8 cellular contexts compared by ENCODE assay signal in the genomic region with DNA sequence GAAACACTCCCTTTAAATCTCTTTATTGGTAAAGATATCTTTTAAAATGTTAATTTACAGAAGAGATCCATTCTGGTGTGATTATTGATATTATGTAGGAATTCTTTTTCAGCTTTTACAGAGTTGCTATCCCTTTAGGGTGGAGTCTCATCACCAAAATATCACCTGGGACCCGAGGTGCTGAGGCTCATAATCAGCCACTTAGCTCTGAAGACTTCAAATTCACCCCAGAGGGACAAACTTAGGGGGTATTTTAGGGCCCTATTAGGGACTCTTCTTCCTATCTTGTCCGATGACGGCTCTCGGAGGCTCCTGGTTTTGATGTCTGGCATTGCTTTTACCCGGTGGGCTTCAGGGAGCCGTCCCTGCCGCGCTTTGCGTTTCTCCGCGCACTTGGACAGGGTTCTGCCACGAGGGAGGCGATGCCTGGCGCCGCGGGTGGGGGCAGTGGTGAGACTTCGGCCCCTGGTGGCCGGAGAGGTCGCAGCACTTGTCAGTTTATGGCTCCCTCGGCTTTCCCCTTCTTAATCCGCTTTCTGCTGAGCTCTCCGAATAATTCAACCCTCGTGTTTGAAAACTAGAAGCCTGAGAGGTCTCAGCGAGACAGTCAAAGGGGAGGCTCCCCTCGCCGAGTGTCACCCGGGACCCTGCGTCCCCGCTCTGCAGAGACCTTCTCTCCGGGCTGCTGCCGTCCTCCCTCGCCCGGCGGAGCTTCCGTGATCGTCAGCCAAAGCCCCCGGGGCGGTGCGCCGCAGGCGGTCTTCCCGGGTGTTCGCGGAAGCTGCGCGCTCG. TPM values are rescaled to one million over a fixed set of nuclear protein-coding genes. Genes with fewer than 3 reads are reported as not detected.
DNase-seq lines count a peak whose midpoint lies in the region; ATAC-seq, FAIRE-seq and TF ChIP-seq lines count a peak whose summit lies in the region.

No MANE protein-coding gene starts in this region.

- intact Hi-C loops in A673 (cut with micrococcal nuclease; ENCODE audit: unreplicated experiment): no loop called here
- intact Hi-C loops in endothelial cell of umbilical vein (cut with micrococcal nuclease): loop anchor here (2.0 to 5.0 kb wide), 3 partner anchors 61 to 365 kb away; a partner anchor contains a TSS

- DNase-seq in A673 (ENCODE audit: low spot score) (peak; percentile 62), GM18507 (ENCODE audit: extremely low spot score, insufficient read length, low read depth) (peak; percentile 67), NCI-H69 (lab: John Stamatoyannopoulos, UW) (peak; percentile 57), endothelial cell of umbilical vein (ENCODE audit: low read depth, low spot score) (peak; percentile 73)
- peak; percentile 18 for DNase-seq in activated CD8-positive, alpha-beta memory T cell treated with anti-CD3 and anti-CD28 coated beads, Interleukin-2, amount 50 U/mL, for 1 hour (ENCODE audit: extremely low read depth)
- DNase-seq in stimulated activated CD8-positive, alpha-beta memory T cell treated with anti-CD3 and anti-CD28 coated beads, Interleukin-2, amount 100 ng/mL, for 1 hour (ENCODE audit: low read depth in 2 of 2): peak; percentile 38 to 52

- CTCF ChIA-PET in A673 (lab: Charles Lee): interaction anchor here (1.3 kb wide), 1 partner anchor 61 kb away, joined by 3 read pairs; no protein-coding TSS in a partner anchor
- CTCF ChIA-PET in endothelial cell of umbilical vein (lab: Charles Lee): interaction anchor here (0.7 to 3.4 kb wide), 25 partner anchors 8 to 366 kb away, joined by 3 to 22 read pairs (median 5); a partner anchor contains a TSS

- ATAC-seq in HG02938 (IDR thresholded peaks at IDR 0.05; ENCODE audit: unreplicated experiment): peak; percentile 98

- POLR2A ChIA-PET in A673 (lab: Charles Lee; ENCODE audit: low non-redundant PET) (no interaction called here), endothelial cell of umbilical vein (lab: Charles Lee) (interaction anchor here (0.6 kb wide), 1 partner anchor 245 kb away, joined by 5 read pairs; no protein-coding TSS in a partner anchor)

- H4K20me1 ChIP-seq in endothelial cell of umbilical vein (replicated peaks; ENCODE audit: control insufficient read depth, extremely low read depth, insufficient read depth, low read length): no peaks in the 10 kb centered on the region

- peak overlapping the region; percentile 52 for H3K4me3 ChIP-seq in A673 (ENCODE audit: low read depth, low read length, poor library complexity, severe bottlenecking)
- peak overlapping the region; percentile 25 to 62 (median 52) for H3K4me3 ChIP-seq in endothelial cell of umbilical vein (replicated peaks in 1 of 3; ENCODE audit: insufficient read depth in 1 of 3, low read depth in 1 of 3, low read length in 3 of 3)
- H3K4me3 ChIP-seq in mononuclear cell (ENCODE audit: low read length): peak overlapping the region; percentile 62

- TF ChIP-seq POLR2A in endothelial cell of umbilical vein (IDR thresholded peaks at IDR 0.05; ENCODE audit: low read depth, low read length): no peak

- H3K9me1 ChIP-seq in endothelial cell of umbilical vein (replicated peaks; ENCODE audit: control insufficient read depth, extremely low read depth, insufficient read depth, low read length): no peaks in the 10 kb centered on the region

- FAIRE-seq in GM18507 (lab: Jason Lieb, UNC) (peak; percentile 87), endothelial cell of umbilical vein (lab: Jason Lieb, UNC) (peak; percentile 67)

- H3K9me3 ChIP-seq in A673 (ENCODE audit: low read depth, low read length, poor library complexity, severe bottlenecking): no peaks in the 10 kb centered on the region
- H3K9me3 ChIP-seq in endothelial cell of umbilical vein (replicated peaks; ENCODE audit: control insufficient read depth, insufficient read depth, low read length): no peaks in the 10 kb centered on the region
- no peaks in the 10 kb centered on the region for H3K9me3 ChIP-seq in mononuclear cell (ENCODE audit: low read depth, low read length)

- peak overlapping the region; percentile 77 for H2AFZ ChIP-seq in endothelial cell of umbilical vein (ENCODE audit: low read depth, low read length)

- BruUV-seq in A673 (replicated peaks; lab: Mats Ljungman, UMichigan) (no TSS peak), endothelial cell of umbilical vein (replicated peaks; lab: Mats Ljungman, UMichigan) (no TSS peak)

- H3K4me2 ChIP-seq in endothelial cell of umbilical vein (ENCODE audit: insufficient read depth, low read length): peak overlapping the region; percentile 71

- H3K4me1 ChIP-seq in A673 (ENCODE audit: insufficient read depth, low read length, poor library complexity, severe bottlenecking) (peaks cover 9% of the 10 kb centered on the region), endothelial cell of umbilical vein (ENCODE audit: control insufficient read depth, extremely low read depth, insufficient read depth, low read length) (peaks cover 4% of the 10 kb centered on the region), mononuclear cell (ENCODE audit: insufficient read depth, low read length) (peaks cover 4% of the 10 kb centered on the region)

- TF ChIP-seq CTCF in A673 (conservative IDR thresholded peaks at IDR 0.05; ENCODE audit: low read depth, low read length) (peak; percentile 59), endothelial cell of umbilical vein (IDR thresholded peaks at IDR 0.05; ENCODE audit: extremely low read depth in 1 of 2, insufficient read depth in 1 of 2, low read depth in 1 of 2, low read length in 2 of 2) (peak; percentile 90 to 99)

- H3K36me3 ChIP-seq in A673 (ENCODE audit: insufficient read depth, low read length, poor library complexity, severe bottlenecking) (no peaks in the 10 kb centered on the region), endothelial cell of umbilical vein (ENCODE audit: control insufficient read depth in 2 of 2, extremely low read depth in 1 of 2, insufficient read depth in 2 of 2, low read length in 2 of 2) (no peaks in the 10 kb centered on the region)

- no peaks in the 10 kb centered on the region for H3K79me2 ChIP-seq in endothelial cell of umbilical vein (ENCODE audit: control insufficient read depth, insufficient read depth, low read length)

- no peaks in the 10 kb centered on the region for H3K27me3 ChIP-seq in A673 (replicated peaks; ENCODE audit: insufficient read depth, low read depth, low read length, poor library complexity)
- H3K27me3 ChIP-seq in endothelial cell of umbilical vein (ENCODE audit: control insufficient read depth in 2 of 2, insufficient read depth in 2 of 2, low read length in 2 of 2): peaks cover 37 to 44% of the 10 kb centered on the region in 2 experiments
- H3K27me3 ChIP-seq in mononuclear cell (ENCODE audit: insufficient read depth, low read length): peaks cover 6% of the 10 kb centered on the region

- H3K9ac ChIP-seq in endothelial cell of umbilical vein (replicated peaks; ENCODE audit: extremely low read depth, insufficient read depth, low read length): peak overlapping the region; percentile 46

- H3K27ac ChIP-seq in A673 (ENCODE audit: low read depth, low read length, poor library complexity, severe bottlenecking) (no peak overlapping the region), endothelial cell of umbilical vein (ENCODE audit: insufficient read depth, low read depth, low read length) (no peak overlapping the region)

- dilution Hi-C loops in endothelial cell of umbilical vein (cut with MboI; ENCODE audit: extremely low pct_ligation_motif_present, low sequenced_read_pairs): no loop called here

TF ChIP-seq in endothelial cell of umbilical vein, 7 proteins besides CTCF, POLR2A, EP300 and RAD21:
- TF ChIP-seq EZH2 (IDR thresholded peaks at IDR 0.05; ENCODE audit: borderline replicate concordance, low read depth, low read length, severe bottlenecking) (peak; percentile 20), JUN (IDR thresholded peaks at IDR 0.05; ENCODE audit: borderline replicate concordance, insufficient read depth, insufficient read length, low read depth) (no peak)

RNA-seq across cellular contexts. Expression of a gene that starts 27.8 kb away (rescaled TPM):
- total RNA-seq in A673 (2021): 1.3 and 1.8 TPM in 2 replicates
- not detected in 2 replicates for total RNA-seq in endothelial cell of umbilical vein
- 0.02 and 0.04 TPM in 2 replicates for polyA plus RNA-seq in endothelial cell of umbilical vein
- polyA plus RNA-seq in endothelial cell of umbilical vein (2011; cell fraction: cytosol; rRNA removed): not detected in 2 replicates
- polyA plus RNA-seq in endothelial cell of umbilical vein (2011; cell fraction: nucleus; rRNA removed): 0.14 and 0.20 TPM in 2 replicates
- 0.14 TPM in 1 of 2 replicates, not detected in the other for polyA plus RNA-seq in endothelial cell of umbilical vein (2012)
- polyA minus RNA-seq in endothelial cell of umbilical vein: 0.02 TPM in 1 of 2 replicates, not detected in the other
- polyA minus RNA-seq in endothelial cell of umbilical vein (2011; cell fraction: cytosol; rRNA and poly(A)+ RNA removed): not detected
- polyA minus RNA-seq in endothelial cell of umbilical vein (2011; cell fraction: nucleus; rRNA and poly(A)+ RNA removed): 0.24 TPM in 1 of 2 replicates, not detected in the other
- total RNA-seq in mononuclear cell: 1.0 TPM

Comparison
In these comparisons a context has a peak if more than half of its experiments do, and no peak if none do; other contexts are left out.
1. DNase-seq: peak in every context shown above with its lines; median percentile 73 in endothelial cell of umbilical vein; 67 in GM18507; 62 in A673; 57 in NCI-H69; 45 in stimulated activated CD8-positive, alpha-beta memory T cell treated with anti-CD3 and anti-CD28 coated beads, Interleukin-2, amount 100 ng/mL, for 1 hour; 18 in activated CD8-positive, alpha-beta memory T cell treated with anti-CD3 and anti-CD28 coated beads, Interleukin-2, amount 50 U/mL, for 1 hour.